In genomic region chr22:43110444-43110926, GRCh38 we compare ENCODE assay signal across 8 cellular contexts. TPM values are rescaled to one million over a fixed set of nuclear protein-coding genes. Genes with fewer than 3 reads are reported as not detected.
A peak's percentile ranks its signal among the peaks of the same experiment; 100 is the strongest.
DNase-seq lines count a peak whose midpoint lies in the region; ATAC-seq and TF ChIP-seq lines count a peak whose summit lies in the region.

BIK (plus strand) TSS chr22:43110750; CDS start chr22:43124023, 13,273 bp downstream.

- H3K4me3 Mint-ChIP-seq in T-cell, result peak within 1 kb of the TSS; percentile 77 to 83 (median 81)

- DNase-seq in GM03348 (ENCODE audit: low spot score) (peak; percentile 71), HUDEP-2 (lab: John Stamatoyannopoulos, UW; ENCODE audit: unreplicated experiment in 76 of 76) (peak in 69 of 76 experiments; percentile 24 to 82 (median 65)), T-cell (peak in 31 of 34 experiments; percentile 3 to 56 (median 26)), ascending aorta (ENCODE audit: low spot score in 2 of 2) (peak in 1 of 2 donors; percentile 72), spleen (peak; percentile 84), cortex of kidney (lab: John Stamatoyannopoulos, UW) (no peak), NCI-H1048 (lab: John Stamatoyannopoulos, UW) (no peak)

- H3K4me1 ChIP-seq in ascending aorta, result peaks cover 10% of the 10 kb centered on the region in 2 donors
- H3K4me1 ChIP-seq in iPS-15b (ENCODE audit: control insufficient read depth, insufficient read depth, low read length), result peaks cover 4% of the 10 kb centered on the region
- H3K4me1 ChIP-seq in spleen, result peaks cover 6 to 41% (median 26%) of the 10 kb centered on the region in 6 donors

- H3K4me3 ChIP-seq in ascending aorta (peak within 1 kb of the TSS; percentile 63 to 78), iPS-15b (ENCODE audit: low read depth, low read length) (peak within 1 kb of the TSS; percentile 75), spleen (peak within 1 kb of the TSS; percentile 54 to 85 (median 64))

- no peaks in the 10 kb centered on the region for H3K36me3 Mint-ChIP-seq in T-cell

- H3K9me3 ChIP-seq in ascending aorta (no peaks in the 10 kb centered on the region), iPS-15b (ENCODE audit: control insufficient read depth, insufficient read depth, low read length) (no peaks in the 10 kb centered on the region), spleen (no peaks in the 10 kb centered on the region)

- TF ChIP-seq CTCF in ascending aorta (IDR thresholded peaks at IDR 0.05) (peak in 1 of 3 experiments; percentile 13), spleen (IDR thresholded peaks at IDR 0.05 in 8 of 11, conservative IDR thresholded peaks at IDR 0.05 in 3 of 11) (peak in 5 of 11 experiments; percentile 1 to 47 (median 18))

- CTCF ChIA-PET in T-cell (lab: Charles Lee), result no interaction called here

- H3K36me3 ChIP-seq in ascending aorta (no peaks in the 10 kb centered on the region), iPS-15b (ENCODE audit: control insufficient read depth, insufficient read depth, low read length) (no peaks in the 10 kb centered on the region), spleen (no peaks in the 10 kb centered on the region)

- H3K27me3 Mint-ChIP-seq in T-cell, result no peaks in the 10 kb centered on the region

- peaks cover 4 to 8% (median 6%) of the 10 kb centered on the region in 3 donors for H3K4me1 Mint-ChIP-seq in T-cell

- H3K27me3 ChIP-seq in ascending aorta (peaks cover 18% of the 10 kb centered on the region), iPS-15b (ENCODE audit: control insufficient read depth, insufficient read depth, low read length) (peaks cover 31% of the 10 kb centered on the region), spleen (replicated peaks in 1 of 7) (peaks cover 4 to 71% (median 38%) of the 10 kb centered on the region in 7 donors)

- H3K27ac ChIP-seq in ascending aorta (no peak within 1 kb of the TSS), spleen (peak within 1 kb of the TSS in 5 of 8 donors; percentile 7 to 47 (median 31))

- 0 to 1% (median 0%) methylated on average over 5 to 49 of the region's 49 CpGs for WGBS in spleen, 5 donors

- peak; percentile 60 to 69 (median 66) for ATAC-seq in T-cell (replicated peaks in 1 of 4)

- no peaks in the 10 kb centered on the region for H3K9me3 Mint-ChIP-seq in T-cell

- intact Hi-C loops in ascending aorta (cut with DNase I), result no loop called here
- intact Hi-C loops in spleen (cut with DNase I; ENCODE audit: low total_unique reads), result no loop called here

- no peak for TF ChIP-seq POLR2A in spleen (IDR thresholded peaks at IDR 0.05)

- peak within 1 kb of the TSS in 1 of 2 donors; percentile 77 for H3K27ac Mint-ChIP-seq in T-cell

- peak within 1 kb of the TSS; percentile 24 for H3K9ac ChIP-seq in iPS-15b (ENCODE audit: low read depth, low read length)

- POLR2A ChIA-PET in T-cell (lab: Charles Lee), result no interaction called here

RNA-seq across cellular contexts. Expression of gene BIK, which starts in this region (rescaled TPM):
- total RNA-seq in T-cell (1 to 10 TPM; 2.0 to 3.2 (median 2.7) TPM), ascending aorta (not detected), spleen (1 to 10 TPM; 1.1 to 6.8 (median 2.5) TPM)
- 10 to 100 TPM in 1 of 3 donors, 1 to 10 TPM in 2; 2.0 to 14.2 (median 2.1) TPM for polyA plus RNA-seq in spleen

Comparison
In these comparisons a context has a peak if more than half of its experiments do, and no peak if none do; other contexts are left out.
1. DNase-seq: peak in GM03348 (single experiment), HUDEP-2 (69 of 76), T-cell (31 of 34) and spleen (single experiment); none in cortex of kidney (single experiment) and NCI-H1048 (single experiment).
2. H3K27ac ChIP-seq: peak in spleen (5 of 8); none in ascending aorta (0 of 2).
3. Peak in every context shown above with its lines, with median percentiles within 50 percentile points of each other: H3K4me3 ChIP-seq.